In genomic region chr6:12748411-12748810, GRCh38 we compare ENCODE assay signal across 26 cellular contexts. TPM values are rescaled to one million over a fixed set of nuclear protein-coding genes. Genes with fewer than 3 reads are reported as not detected.
A peak's percentile ranks its signal among the peaks of the same experiment; 100 is the strongest.
DNase-seq lines count a peak whose midpoint lies in the region; FAIRE-seq and TF ChIP-seq lines count a peak whose summit lies in the region.
"Had no signal": no experiment of that assay in that cellular context is flagged by ENCODE, and none has a peak within 500 bp of the region (broad histone marks: within the 10 kb centered on the region; RNA-seq: fewer than 3 reads in every experiment).

No MANE protein-coding gene starts in this region.

- no peak for TF ChIP-seq POLR2A in thyroid gland (IDR thresholded peaks at IDR 0.05)

- H3K9ac ChIP-seq in GM23248: no peak overlapping the region
- H3K9ac ChIP-seq: KMS-11 had no signal

- H3K9me2 ChIP-seq in GM23248 (ENCODE audit: insufficient read depth): no peaks in the 10 kb centered on the region

- in situ Hi-C loops in GM23248 (cut with MboI): no loop called here

- H4K20me1 ChIP-seq in GM23248 (ENCODE audit: insufficient read depth): no peaks in the 10 kb centered on the region

- peaks cover 27% of the 10 kb centered on the region for H3K4me1 Mint-ChIP-seq in glutamatergic neuron (ENCODE audit: low read depth, unreplicated experiment)
- H3K4me1 Mint-ChIP-seq in nephron progenitor cell: no peaks in the 10 kb centered on the region

- H3K9me3 Mint-ChIP-seq in glutamatergic neuron (ENCODE audit: unreplicated experiment): peaks cover 11% of the 10 kb centered on the region
- peaks cover 10% of the 10 kb centered on the region for H3K9me3 Mint-ChIP-seq in nephron progenitor cell

- H3K27ac ChIP-seq in GM23248: no peak overlapping the region
- no peak overlapping the region for H3K27ac ChIP-seq in thyroid gland
- H3K27ac ChIP-seq: colonic mucosa, esophagus muscularis mucosa, KMS-11, sigmoid colon, SJCRH30, tibial artery, VCaP had no signal

- H3K36me3 Mint-ChIP-seq in glutamatergic neuron (ENCODE audit: unreplicated experiment) (peaks cover 17% of the 10 kb centered on the region), nephron progenitor cell (ENCODE audit: low read depth) (no peaks in the 10 kb centered on the region)

- H3K4me3 Mint-ChIP-seq in glutamatergic neuron (ENCODE audit: unreplicated experiment) (peak overlapping the region; percentile 88), nephron progenitor cell (peak overlapping the region; percentile 83)
- H3K4me3 Mint-ChIP-seq: activated naive CD8-positive, alpha-beta T cell had no signal

- peaks cover 19% of the 10 kb centered on the region; the same call in 1 of the 2 replicates for H3K27me3 ChIP-seq in GM23248 (replicated peaks; ENCODE audit: insufficient read depth)
- H3K27me3 ChIP-seq in thyroid gland: peaks cover 12% of the 10 kb centered on the region
- H3K27me3 ChIP-seq: SJCRH30 had no signal

- H3K9me3 ChIP-seq in GM23248 (ENCODE audit: low read depth): no peaks in the 10 kb centered on the region
- H3K9me3 ChIP-seq in thyroid gland: no peaks in the 10 kb centered on the region
- H3K9me3 ChIP-seq: colonic mucosa, esophagus muscularis mucosa, sigmoid colon, SJCRH30, tibial artery had no signal

- H3K79me2 ChIP-seq in GM23248 (ENCODE audit: insufficient read depth): no peaks in the 10 kb centered on the region

- H3K36me3 ChIP-seq in GM23248 (ENCODE audit: low read depth) (no peaks in the 10 kb centered on the region), thyroid gland (no peaks in the 10 kb centered on the region)
- H3K36me3 ChIP-seq: colonic mucosa, esophagus muscularis mucosa, sigmoid colon, SJCRH30, tibial artery had no signal

- H3K27ac Mint-ChIP-seq in glutamatergic neuron (ENCODE audit: unreplicated experiment): no peak overlapping the region
- H3K27ac Mint-ChIP-seq in nephron progenitor cell: no peak overlapping the region
- H3K27ac Mint-ChIP-seq: activated naive CD8-positive, alpha-beta T cell; CD14-positive monocyte had no signal

- FAIRE-seq in RCC 7860 (lab: Jason Lieb, UNC): no peak
- FAIRE-seq: A204.1, G401.6 had no signal

- intact Hi-C loops in thyroid gland (cut with DNase I): no loop called here

- no peaks in the 10 kb centered on the region for H3F3A ChIP-seq in GM23248 (ENCODE audit: insufficient read depth)

- H3K27me3 Mint-ChIP-seq in glutamatergic neuron (ENCODE audit: unreplicated experiment) (peaks cover 10% of the 10 kb centered on the region), nephron progenitor cell (ENCODE audit: low read depth, poor library complexity) (peaks cover 66% of the 10 kb centered on the region)

- H3K4me3 ChIP-seq in GM23248: no peak overlapping the region
- no peak overlapping the region for H3K4me3 ChIP-seq in thyroid gland (replicated peaks in 1 of 3)
- H3K4me3 ChIP-seq: colonic mucosa, sigmoid colon, SJCRH30, tibial artery had no signal

- H3K4me1 ChIP-seq in GM23248 (ENCODE audit: insufficient read depth) (no peaks in the 10 kb centered on the region), thyroid gland (no peaks in the 10 kb centered on the region)
- H3K4me1 ChIP-seq: colonic mucosa, SJCRH30 had no signal

- 5 to 7% methylated on average over 2 of the region's 2 CpGs for WGBS in GM23248 (ENCODE audit: low coverage in 1 of 2, low lambda C conversion rate in 2 of 2, missing lambda C conversion rate in 2 of 2), 2 experiments
- WGBS in thyroid gland, 2 donors: 3 to 7% methylated on average over 2 of the region's 2 CpGs

- H3K4me2 ChIP-seq in GM23248 (ENCODE audit: unreplicated experiment): peak overlapping the region; percentile 31
- H3K4me2 ChIP-seq: KMS-11 had no signal

- DNase-seq in GM23248: no peak
- peak; percentile 8 for DNase-seq in NCI-H526 treated with DMSO at 0.1 percent for 48 hours (lab: John Stamatoyannopoulos, UW)
- no peak for DNase-seq in glutamatergic neuron
- DNase-seq in nephron progenitor cell: no peak
- DNase-seq in RCC 7860 (ENCODE audit: low spot score): no peak
- no peak for DNase-seq in thyroid gland
- DNase-seq in ecto neural progenitor cell (ENCODE audit: low spot score): no peak
- DNase-seq in HK-2 (ENCODE audit: unreplicated experiment): no peak
- DNase-seq: activated CD4-positive, alpha-beta T cell treated with anti-CD3 and anti-CD28 coated beads, Interleukin-2, amount 50 U/mL, for 1 hour; activated effector memory CD4-positive, alpha-beta T cell treated with anti-CD3 and anti-CD28 coated beads, Interleukin-2, amount 50 U/mL, for 16 hours; activated T-cell treated with anti-CD3 and anti-CD28 coated beads, Interleukin-2, amount 50 U/mL, for 1 hour; colonic mucosa; effector memory CD4-positive, alpha-beta T cell; MM.1S; sigmoid colon; SJCRH30; stimulated activated CD4-positive, alpha-beta T cell treated with anti-CD3 and anti-CD28 coated beads, Interleukin-4, amount 100 ng/mL, for 1 hour; SW 1271; tibial artery had no signal

- TF ChIP-seq CTCF in glutamatergic neuron (IDR thresholded peaks at IDR 0.05; ENCODE audit: partially characterized antibody, unreplicated experiment) (no peak), nephron progenitor cell (IDR thresholded peaks at IDR 0.05) (no peak), thyroid gland (IDR thresholded peaks at IDR 0.05) (no peak)

- H2AFZ ChIP-seq in GM23248: no peak overlapping the region

RNA-seq across cellular contexts. Expression of gene PHACTR1, which starts 31.8 kb away (rescaled TPM):
- 0.25 and 3.2 TPM in 2 replicates for total RNA-seq in GM23248 (2014; rRNA removed; shearing (Covaris generic))
- polyA plus RNA-seq in GM23248 (2016; fragmentation: Nextera tagmentation; extraction: Ambion mirVana): 0.65 and 0.82 TPM in 2 replicates
- 50.7 TPM for total RNA-seq in glutamatergic neuron (ENCODE audit: unreplicated experiment)
- 1 to 10 TPM; 2.9 to 8.6 (median 4.4) TPM for total RNA-seq in thyroid gland
